Comparison of ENCODE assay signal across 23 cellular contexts in the genomic region with DNA sequence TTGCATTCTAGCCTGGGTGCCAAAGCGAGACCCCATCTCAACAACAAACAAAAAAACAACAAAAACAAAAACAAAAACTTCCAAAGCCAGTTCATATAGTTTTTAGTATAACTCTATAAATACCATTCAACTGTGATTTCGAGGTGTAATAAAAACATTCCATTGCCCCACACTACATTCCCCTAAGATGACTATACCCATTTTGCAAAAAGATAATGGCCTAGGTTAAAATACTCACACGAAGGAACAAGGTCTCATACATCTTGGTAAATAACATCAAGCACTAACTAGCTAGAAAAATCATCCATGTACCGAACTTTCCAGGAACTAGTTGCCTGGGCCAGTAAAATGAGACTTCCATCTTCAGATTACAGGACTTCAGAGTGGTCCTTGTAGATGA. TPM values are rescaled to one million over a fixed set of nuclear protein-coding genes. Genes with fewer than 3 reads are reported as not detected.
DNase-seq lines count a peak whose midpoint lies in the region; ATAC-seq and TF ChIP-seq lines count a peak whose summit lies in the region.
"Had no signal": no experiment of that assay in that cellular context is flagged by ENCODE, and none has a peak within 500 bp of the region (broad histone marks: within the 10 kb centered on the region; RNA-seq: fewer than 3 reads in every experiment).

No MANE protein-coding gene starts in this region.

- H3K9me3 Mint-ChIP-seq in CD8-positive, alpha-beta memory T cell: peaks cover 0 to 10% (median 3%) of the 10 kb centered on the region in 5 donors

- no peaks in the 10 kb centered on the region for H3K4me1 ChIP-seq in CD8-positive, alpha-beta memory T cell (ENCODE audit: insufficient read depth, low read length)
- H3K4me1 ChIP-seq: BE2C had no signal

- no peaks in the 10 kb centered on the region for H3K9me3 ChIP-seq in CD8-positive, alpha-beta memory T cell (ENCODE audit: low read length)
- H3K9me3 ChIP-seq: BE2C, MG63, SK-N-SH had no signal

- H3K27ac ChIP-seq in CD8-positive, alpha-beta memory T cell (ENCODE audit: low read depth, low read length): no peak overlapping the region

- H3K27ac Mint-ChIP-seq in CD8-positive, alpha-beta memory T cell: no peak overlapping the region
- H3K27ac Mint-ChIP-seq: CD14-positive monocyte; T-helper 1 cell treated with Interleukin-12 subunit alpha and Interleukin-12 subunit beta and Interleukin-4 antibody, amounts not matched to agents 30 μg/mL and 1 μg/mL, for 36 hours had no signal

- H3K4me1 Mint-ChIP-seq in CD8-positive, alpha-beta memory T cell: no peaks in the 10 kb centered on the region
- H3K4me1 Mint-ChIP-seq: CD14-positive monocyte had no signal

- CTCF ChIA-PET in CD8-positive, alpha-beta memory T cell (lab: Charles Lee): no interaction called here

- ATAC-seq in HG03175 (IDR thresholded peaks at IDR 0.05; ENCODE audit: unreplicated experiment) (no peak), HG03108 (IDR thresholded peaks at IDR 0.05; ENCODE audit: unreplicated experiment) (no peak)
- ATAC-seq: GM12878, HCT116, HepG2 had no signal

- H3K4me3 ChIP-seq in astrocyte of the spinal cord (ENCODE audit: low read depth, low read length): no peak overlapping the region
- H3K4me3 ChIP-seq in CD8-positive, alpha-beta memory T cell (ENCODE audit: low read length): no peak overlapping the region
- H3K4me3 ChIP-seq: GM12878, MG63 had no signal

- DNase-seq in EL (peak; percentile 52), RPMI7951 (ENCODE audit: low read depth) (peak; percentile 22), astrocyte of the spinal cord (ENCODE audit: low read depth, low spot score) (peak; percentile 2), DMS79 (lab: John Stamatoyannopoulos, UW) (no peak)
- DNase-seq in CD8-positive, alpha-beta memory T cell: no peak
- DNase-seq: BE2C, DMS153, GDM1, Karpas-422, MG63, NCI-H1417, NCI-H1694, NCI-H2029 treated with DMSO at 0.1 percent for 48 hours, NCI-H526 treated with DMSO at 0.1 percent for 48 hours, SK-N-SH, SW 1271 had no signal

- no peak for TF ChIP-seq CTCF in astrocyte of the spinal cord (IDR thresholded peaks at IDR 0.05; ENCODE audit: low read depth, low read length)

- H3K4me3 Mint-ChIP-seq in CD8-positive, alpha-beta memory T cell: no peak overlapping the region
- H3K4me3 Mint-ChIP-seq: CD14-positive monocyte; T-helper 1 cell treated with Interleukin-12 subunit alpha and Interleukin-12 subunit beta and Interleukin-4 antibody, amounts not matched to agents 30 μg/mL and 1 μg/mL, for 36 hours had no signal

- H3K36me3 ChIP-seq in CD8-positive, alpha-beta memory T cell (ENCODE audit: insufficient read depth, low read length): no peaks in the 10 kb centered on the region
- H3K36me3 ChIP-seq: BE2C had no signal

- peaks cover 0 to 12% of the 10 kb centered on the region in 2 donors for H3K27me3 Mint-ChIP-seq in CD8-positive, alpha-beta memory T cell

- in situ Hi-C loops in astrocyte of the spinal cord (cut with HindIII; ENCODE audit: low sequenced_read_pairs): no loop called here

- H3K36me3 Mint-ChIP-seq in CD8-positive, alpha-beta memory T cell: no peaks in the 10 kb centered on the region
- H3K36me3 Mint-ChIP-seq: CD14-positive monocyte had no signal

- H3K27me3 ChIP-seq in CD8-positive, alpha-beta memory T cell (ENCODE audit: insufficient read depth, low read length, poor library complexity, severe bottlenecking): no peaks in the 10 kb centered on the region
- H3K27me3 ChIP-seq: BE2C, MG63 had no signal

- POLR2A ChIA-PET in CD8-positive, alpha-beta memory T cell (lab: Charles Lee): no interaction called here

RNA-seq across cellular contexts. Expression of a gene that starts 55.4 kb away (rescaled TPM):
- total RNA-seq in RPMI7951 (2014; rRNA removed; shearing (Covaris generic)): 7.7 and 10.0 TPM in 2 replicates
- under 1 TPM; 0.44 to 0.46 TPM for total RNA-seq in CD8-positive, alpha-beta memory T cell
- polyA plus RNA-seq in CD8-positive, alpha-beta memory T cell: 0.16 TPM
- total RNA-seq: GM12878, HepG2 had no signal
- polyA plus RNA-seq: CD14-positive monocyte, HepG2 had no signal

Comparison
In these comparisons a context has a peak if more than half of its experiments do, and no peak if none do; other contexts are left out.
1. DNase-seq: peak in EL (single experiment), RPMI7951 (single experiment) and astrocyte of the spinal cord (single experiment); none in CD8-positive, alpha-beta memory T cell (0 of 5) and DMS79 (single experiment).